Comparison of ENCODE assay signal across 8 cellular contexts in genomic region chr3:53151086-53151438, GRCh38. TPM values are rescaled to one million over a fixed set of nuclear protein-coding genes. Genes with fewer than 3 reads are reported as not detected.
A peak's percentile ranks its signal among the peaks of the same experiment; 100 is the strongest.
DNase-seq lines count a peak whose midpoint lies in the region; ATAC-seq and TF ChIP-seq lines count a peak whose summit lies in the region.
"Not testable (repeated sequence)": the region's sequence is repeated elsewhere in the genome, so short reads cannot be mapped to it uniquely, and the experiment has no call there.

No MANE protein-coding gene starts in this region.

- H3K27me3 ChIP-seq in PC-9 (ENCODE audit: insufficient read depth, low read depth); mucosa of rectum (ENCODE audit: control insufficient read depth in 2 of 2, insufficient read depth in 2 of 2, low read length in 2 of 2); upper lobe of left lung: not testable (repeated sequence)
- H3K27me3 ChIP-seq in stomach: peaks cover 0 to 12% (median 0%) of the 10 kb centered on the region in 3 donors

- BruUV-seq in PC-9 (replicated peaks; lab: Mats Ljungman, UMichigan): not testable (repeated sequence)

- H3K27ac ChIP-seq in C4-2B: peak overlapping the region; percentile 94
- not testable (repeated sequence) for H3K27ac ChIP-seq in PC-9
- peak overlapping the region; percentile 79 to 86 for H3K27ac ChIP-seq in mucosa of rectum (ENCODE audit: low read depth in 2 of 2, low read length in 2 of 2)
- H3K27ac ChIP-seq in stomach: peak overlapping the region; percentile 64 to 89 (median 84)
- H3K27ac ChIP-seq in upper lobe of left lung: peak overlapping the region in 3 of 4 donors; percentile 53 to 83 (median 66)

- not testable (repeated sequence) for H3K9me3 Mint-ChIP-seq in activated B cell treated with CpG ODN at 0.5 μM for 24 hours; dendritic cell treated with granulocyte-macrophage colony-stimulating factor and Interleukin-4, amounts not matched to agents 40 ng/mL and 50 ng/mL, for 4 days

- intact Hi-C loops in PC-9 (cut with micrococcal nuclease; ENCODE audit: unreplicated experiment); activated B cell treated with CpG ODN at 0.5 μM for 24 hours (cut with micrococcal nuclease); dendritic cell treated with granulocyte-macrophage colony-stimulating factor and Interleukin-4, amounts not matched to agents 40 ng/mL and 50 ng/mL, for 4 days (cut with micrococcal nuclease); stomach (cut with DNase I; ENCODE audit: low total_unique reads): not testable (repeated sequence)

- H3F3A ChIP-seq in PC-9 (ENCODE audit: insufficient read depth, low read depth): peaks cover 32% of the 10 kb centered on the region

- peaks cover 99% of the 10 kb centered on the region for H3K4me1 ChIP-seq in PC-9 (replicated peaks; ENCODE audit: insufficient read depth)
- peaks cover 77 to 92% of the 10 kb centered on the region in 2 donors for H3K4me1 ChIP-seq in mucosa of rectum (ENCODE audit: control insufficient read depth in 2 of 2, insufficient read depth in 2 of 2, low read length in 2 of 2)
- H3K4me1 ChIP-seq in stomach: peaks cover 44 to 78% (median 75%) of the 10 kb centered on the region in 4 donors
- H3K4me1 ChIP-seq in upper lobe of left lung: peaks cover 10 to 83% (median 52%) of the 10 kb centered on the region in 4 donors

- 21 to 66% (median 64%) methylated on average over 9 of the region's 9 CpGs for WGBS in stomach, 5 donors
- WGBS in upper lobe of left lung, 2 donors: 70 to 86% methylated on average over 9 of the region's 9 CpGs

- H3K4me3 ChIP-seq in PC-9; mucosa of rectum (ENCODE audit: low read length in 2 of 2); stomach; upper lobe of left lung: not testable (repeated sequence)

- H3K36me3 ChIP-seq in PC-9 (ENCODE audit: low read depth); mucosa of rectum (ENCODE audit: control insufficient read depth in 2 of 2, insufficient read depth in 2 of 2, low read length in 2 of 2); stomach; upper lobe of left lung: not testable (repeated sequence)

- H3K4me3 Mint-ChIP-seq in activated B cell treated with CpG ODN at 0.5 μM for 24 hours; dendritic cell treated with granulocyte-macrophage colony-stimulating factor and Interleukin-4, amounts not matched to agents 40 ng/mL and 50 ng/mL, for 4 days: not testable (repeated sequence)

- POLR2A ChIA-PET in PC-9 (lab: Charles Lee; ENCODE audit: unreplicated experiment); activated B cell treated with CpG ODN at 0.5 μM for 24 hours (lab: Charles Lee): not testable (repeated sequence)

- ATAC-seq in activated B cell treated with CpG ODN at 0.5 μM for 24 hours (ENCODE audit: low read depth); upper lobe of left lung (ENCODE audit: low FRiP score in 2 of 2): not testable (repeated sequence)
- peak; percentile 5 for ATAC-seq in left lobe of liver

- not testable (repeated sequence) for H3K79me2 ChIP-seq in PC-9 (ENCODE audit: low read depth)

- TF ChIP-seq CTCF in C4-2B (conservative IDR thresholded peaks at IDR 0.05); PC-9 (conservative IDR thresholded peaks at IDR 0.05); activated B cell treated with CpG ODN at 0.5 μM for 24 hours (IDR thresholded peaks at IDR 0.05); stomach (IDR thresholded peaks at IDR 0.05); upper lobe of left lung (IDR thresholded peaks at IDR 0.05): not testable (repeated sequence)

- not testable (repeated sequence) for H2AFZ ChIP-seq in PC-9

- not testable (repeated sequence) for H3K9me2 ChIP-seq in PC-9 (ENCODE audit: insufficient read depth)

- H3K4me2 ChIP-seq in PC-9: peak overlapping the region; percentile 70

- CTCF ChIA-PET in PC-9 (lab: Charles Lee); activated B cell treated with CpG ODN at 0.5 μM for 24 hours (lab: Charles Lee): not testable (repeated sequence)

- peak overlapping the region in 1 of 2 donors; percentile 67 for H3K9ac ChIP-seq in mucosa of rectum (ENCODE audit: low read depth in 1 of 2, low read length in 2 of 2)

- TF ChIP-seq POLR2A in stomach (IDR thresholded peaks at IDR 0.05); upper lobe of left lung (IDR thresholded peaks at IDR 0.05): not testable (repeated sequence)

- H3K27me3 Mint-ChIP-seq in activated B cell treated with CpG ODN at 0.5 μM for 24 hours: peaks cover 16% of the 10 kb centered on the region
- H3K27me3 Mint-ChIP-seq in dendritic cell treated with granulocyte-macrophage colony-stimulating factor and Interleukin-4, amounts not matched to agents 40 ng/mL and 50 ng/mL, for 4 days: peaks cover 28% of the 10 kb centered on the region

- DNase-seq in PC-9; activated B cell treated with CpG ODN at 0.5 μM for 24 hours; left lobe of liver (ENCODE audit: low spot score); stomach: not testable (repeated sequence)
- peak in 1 of 2 donors; percentile 62 for DNase-seq in upper lobe of left lung

- not testable (repeated sequence) for H3K9me3 ChIP-seq in PC-9 (ENCODE audit: insufficient read depth, low read depth); mucosa of rectum (ENCODE audit: control insufficient read depth in 2 of 2, low read length in 2 of 2); stomach; upper lobe of left lung

- H3K36me3 Mint-ChIP-seq in activated B cell treated with CpG ODN at 0.5 μM for 24 hours (ENCODE audit: low read depth); dendritic cell treated with granulocyte-macrophage colony-stimulating factor and Interleukin-4, amounts not matched to agents 40 ng/mL and 50 ng/mL, for 4 days (ENCODE audit: low read depth): not testable (repeated sequence)

- H3K27ac Mint-ChIP-seq in activated B cell treated with CpG ODN at 0.5 μM for 24 hours: peak overlapping the region; percentile 30
- H3K27ac Mint-ChIP-seq in dendritic cell treated with granulocyte-macrophage colony-stimulating factor and Interleukin-4, amounts not matched to agents 40 ng/mL and 50 ng/mL, for 4 days: peak overlapping the region; percentile 76

- H3K4me1 Mint-ChIP-seq in activated B cell treated with CpG ODN at 0.5 μM for 24 hours: not testable (repeated sequence)
- H3K4me1 Mint-ChIP-seq in dendritic cell treated with granulocyte-macrophage colony-stimulating factor and Interleukin-4, amounts not matched to agents 40 ng/mL and 50 ng/mL, for 4 days (ENCODE audit: low read depth): peaks cover 89% of the 10 kb centered on the region

- not testable (repeated sequence) for H4K20me1 ChIP-seq in PC-9 (ENCODE audit: insufficient read depth)

- not testable (repeated sequence) for TF ChIP-seq EP300 in stomach (IDR thresholded peaks at IDR 0.05); upper lobe of left lung (IDR thresholded peaks at IDR 0.05)

RNA-seq across cellular contexts. Expression of gene PRKCD, which starts 9.9 kb away (rescaled TPM):
- 30.1 and 34.3 TPM in 2 replicates for total RNA-seq in PC-9 (2021)
- 60.4 and 63.9 TPM in 2 replicates for total RNA-seq in activated B cell treated with CpG ODN at 0.5 μM for 24 hours
- total RNA-seq in left lobe of liver: 4.6 TPM
- 100 to 1,000 TPM in 1 of 5 donors, 10 to 100 TPM in 4; 15.6 to 117 (median 37.9) TPM for total RNA-seq in stomach
- polyA plus RNA-seq in stomach: 10 to 100 TPM; 20.5 to 56.1 (median 36.4) TPM
- 100 to 1,000 TPM in 1 of 6 donors, 10 to 100 TPM in 5; 57.7 to 116 (median 67.9) TPM for total RNA-seq in upper lobe of left lung

RNA-seq across cellular contexts. Expression of gene RFT1, which starts 20.8 kb away (rescaled TPM):
- 30.8 and 31.0 TPM in 2 replicates for total RNA-seq in PC-9 (2021)
- 23.6 TPM in 2 replicates for total RNA-seq in activated B cell treated with CpG ODN at 0.5 μM for 24 hours
- total RNA-seq in left lobe of liver: 11.8 TPM
- total RNA-seq in stomach: 10 to 100 TPM in 2 of 5 donors, 1 to 10 TPM in 2, not detected in 1; 7.0 to 16.8 (median 12.1) TPM
- polyA plus RNA-seq in stomach: 1 to 10 TPM; 3.3 to 7.9 (median 3.7) TPM
- 10 to 100 TPM in 4 of 6 donors, 1 to 10 TPM in 2; 5.1 to 19.9 (median 12.8) TPM for total RNA-seq in upper lobe of left lung
